ENCODE assay signal across 9 cellular contexts in the genomic region with DNA sequence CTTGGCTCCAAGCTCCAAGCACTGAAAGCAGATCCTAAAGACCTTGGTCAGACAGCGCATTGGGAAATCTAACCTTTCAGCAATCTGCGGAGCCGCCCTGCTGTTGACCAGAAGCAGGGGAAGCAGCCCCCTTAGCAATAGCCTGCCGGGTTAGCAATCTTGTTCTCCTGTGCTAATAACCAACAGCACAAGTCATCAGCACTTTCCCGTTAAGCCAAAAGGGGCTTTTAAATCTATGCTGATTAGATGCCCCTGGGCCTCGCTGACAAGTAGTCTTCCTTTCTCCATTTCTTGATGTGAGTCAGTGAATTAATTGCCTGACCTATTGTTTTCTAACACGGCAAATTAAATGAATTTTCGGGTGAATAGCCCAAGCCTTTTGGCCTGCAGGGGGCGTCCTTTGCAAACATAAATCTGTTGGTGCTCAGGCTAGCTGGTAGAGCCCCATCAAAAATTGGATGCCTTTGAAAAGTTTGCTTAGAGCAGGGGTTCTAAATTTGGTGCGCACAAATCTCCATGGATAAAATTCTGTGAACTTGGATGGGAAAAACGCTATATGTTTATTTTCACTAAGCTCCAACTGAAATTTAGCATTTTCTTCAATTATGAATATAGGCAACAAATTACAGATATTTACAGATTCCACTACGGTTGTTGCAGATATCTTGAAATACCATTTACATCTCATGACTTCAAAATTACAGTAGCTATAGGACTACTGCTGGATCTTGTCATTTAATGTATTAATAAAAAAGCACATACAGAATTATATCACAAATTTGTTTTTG. TPM values are rescaled to one million over a fixed set of nuclear protein-coding genes. Genes with fewer than 3 reads are reported as not detected.
DNase-seq lines count a peak whose midpoint lies in the region; ATAC-seq, FAIRE-seq and TF ChIP-seq lines count a peak whose summit lies in the region.
"Had no signal": no experiment of that assay in that cellular context is flagged by ENCODE, and none has a peak within 500 bp of the region (broad histone marks: within the 10 kb centered on the region; RNA-seq: fewer than 3 reads in every experiment).

No MANE protein-coding gene starts in this region.

- TF ChIP-seq CTCF in CD14-positive monocyte (IDR thresholded peaks at IDR 0.05) (peak; percentile 84), body of pancreas (IDR thresholded peaks at IDR 0.05) (peak; percentile 79 to 98 (median 89)), smooth muscle cell (IDR thresholded peaks at IDR 0.05; ENCODE audit: borderline replicate concordance, insufficient read depth, poor library complexity, severe bottlenecking) (peak; percentile 97)

- H3K4me3 ChIP-seq in body of pancreas (no peak overlapping the region), smooth muscle cell (peak overlapping the region; percentile 37)

- H3K27me3 Mint-ChIP-seq in CD14-positive monocyte (ENCODE audit: low read depth in 3 of 3), result peaks cover 2 to 4% (median 2%) of the 10 kb centered on the region in 3 donors
- H3K27me3 Mint-ChIP-seq: activated naive CD4-positive, alpha-beta T cell treated with anti-CD3 and anti-CD28 coated beads, Interleukin-2, amount 50 U/mL, for 24 hours had no signal

- H3K79me2 ChIP-seq in smooth muscle cell (ENCODE audit: low read depth), result no peaks in the 10 kb centered on the region

- H3K4me2 ChIP-seq in smooth muscle cell, result peak overlapping the region; percentile 89

- H3K27me3 ChIP-seq in body of pancreas, result no peaks in the 10 kb centered on the region
- H3K27me3 ChIP-seq in smooth muscle cell (ENCODE audit: low read depth), result no peaks in the 10 kb centered on the region

- peak overlapping the region; percentile 74 for H2AFZ ChIP-seq in smooth muscle cell (ENCODE audit: low read depth)

- intact Hi-C loops in CD14-positive monocyte (cut with micrococcal nuclease) (loop anchor here (5.0 to 10.0 kb wide), 3 partner anchors 492 to 725 kb away; no protein-coding TSS in a partner anchor), body of pancreas (cut with DNase I) (loop anchor here (5.0 kb wide), 1 partner anchor 497 kb away; no protein-coding TSS in a partner anchor)

- H3K36me3 ChIP-seq in body of pancreas (replicated peaks in 1 of 2; ENCODE audit: insufficient read depth in 1 of 2, low read depth in 2 of 2) (no peaks in the 10 kb centered on the region), smooth muscle cell (ENCODE audit: low read depth) (no peaks in the 10 kb centered on the region)

- no peaks in the 10 kb centered on the region for H3K9me3 ChIP-seq in body of pancreas
- no peaks in the 10 kb centered on the region for H3K9me3 ChIP-seq in smooth muscle cell (replicated peaks; ENCODE audit: low read depth)

- peak overlapping the region in 1 of 2 donors; percentile 9 for H3K4me3 Mint-ChIP-seq in CD14-positive monocyte
- H3K4me3 Mint-ChIP-seq: activated naive CD4-positive, alpha-beta T cell treated with anti-CD3 and anti-CD28 coated beads, Interleukin-2, amount 50 U/mL, for 24 hours had no signal

- H3K27ac ChIP-seq in body of pancreas, result no peak overlapping the region
- H3K27ac ChIP-seq in smooth muscle cell (ENCODE audit: low read depth), result peak overlapping the region; percentile 20

- no peaks in the 10 kb centered on the region for H4K20me1 ChIP-seq in smooth muscle cell (ENCODE audit: low read depth)

- TF ChIP-seq POLR2A in body of pancreas (IDR thresholded peaks at IDR 0.05), result no peak

- H3K4me1 Mint-ChIP-seq in CD14-positive monocyte, result peaks cover 7% of the 10 kb centered on the region

- no peak overlapping the region for H3K27ac Mint-ChIP-seq in CD14-positive monocyte
- H3K27ac Mint-ChIP-seq: activated naive CD4-positive, alpha-beta T cell treated with anti-CD3 and anti-CD28 coated beads, Interleukin-2, amount 50 U/mL, for 24 hours had no signal

- peak; percentile 56 for FAIRE-seq in TTC549 (lab: Jason Lieb, UNC)

- H3K9ac ChIP-seq in smooth muscle cell (ENCODE audit: low read depth), result peak overlapping the region; percentile 7

- no peaks in the 10 kb centered on the region for H3K4me1 ChIP-seq in body of pancreas
- H3K4me1 ChIP-seq in smooth muscle cell (ENCODE audit: low read depth), result peaks cover 11% of the 10 kb centered on the region

- peak; percentile 37 for ATAC-seq in GM21367 (IDR thresholded peaks at IDR 0.05; ENCODE audit: unreplicated experiment)
- peak; percentile 74 for ATAC-seq in body of pancreas
- ATAC-seq in HG03378 (IDR thresholded peaks at IDR 0.05; ENCODE audit: unreplicated experiment), result no peak

- peak; percentile 64 for DNase-seq in CD14-positive monocyte (ENCODE audit: low spot score)
- peak; percentile 68 for DNase-seq in NCI-H1105 treated with DMSO at 0.1 percent for 48 hours (lab: John Stamatoyannopoulos, UW)
- DNase-seq in body of pancreas, result peak; percentile 82 to 92 (median 85)
- DNase-seq in iPS-NIHi7 (ENCODE audit: extremely low spot score), result peak; percentile 75
- peak; percentile 63 for DNase-seq in smooth muscle cell (lab: John Stamatoyannopoulos, UW; ENCODE audit: unreplicated experiment)

- no peaks in the 10 kb centered on the region for H3F3A ChIP-seq in smooth muscle cell (ENCODE audit: low read depth)

- WGBS in body of pancreas, 2 donors, result 7 to 15% methylated on average over 12 of the region's 12 CpGs
- WGBS in smooth muscle cell (ENCODE audit: low lambda C conversion rate), result 9% methylated on average over 12 of the region's 12 CpGs

- peaks cover 0 to 3% of the 10 kb centered on the region in 2 donors for H3K36me3 Mint-ChIP-seq in CD14-positive monocyte

- H3K9me3 Mint-ChIP-seq in CD14-positive monocyte, result peaks cover 0 to 2% (median 0%) of the 10 kb centered on the region in 7 donors
- H3K9me3 Mint-ChIP-seq: activated naive CD4-positive, alpha-beta T cell treated with anti-CD3 and anti-CD28 coated beads, Interleukin-2, amount 50 U/mL, for 24 hours had no signal

RNA-seq across cellular contexts. Expression of a gene that starts 24.7 kb away (rescaled TPM):
- polyA plus RNA-seq in CD14-positive monocyte (10 to 100 TPM in 1 of 2 donors, 1 to 10 TPM in 1; 7.6 to 13.3 TPM), smooth muscle cell (15.0 and 24.2 TPM in 2 replicates)
- total RNA-seq in body of pancreas (10 to 100 TPM; 11.2 to 11.9 TPM), smooth muscle cell (32.2 and 133 TPM in 2 replicates)

RNA-seq across cellular contexts. Expression of a gene that starts 24.7 kb away (rescaled TPM):
- polyA plus RNA-seq in CD14-positive monocyte (1 to 10 TPM; 1.5 to 1.6 TPM), smooth muscle cell (6.6 and 9.9 TPM in 2 replicates)
- total RNA-seq in body of pancreas (10 to 100 TPM in 1 of 2 donors, 1 to 10 TPM in 1; 4.3 to 10.1 TPM), smooth muscle cell (7.9 and 14.6 TPM in 2 replicates)
